ENCODE assay signal across 9 cellular contexts in the genomic region with DNA sequence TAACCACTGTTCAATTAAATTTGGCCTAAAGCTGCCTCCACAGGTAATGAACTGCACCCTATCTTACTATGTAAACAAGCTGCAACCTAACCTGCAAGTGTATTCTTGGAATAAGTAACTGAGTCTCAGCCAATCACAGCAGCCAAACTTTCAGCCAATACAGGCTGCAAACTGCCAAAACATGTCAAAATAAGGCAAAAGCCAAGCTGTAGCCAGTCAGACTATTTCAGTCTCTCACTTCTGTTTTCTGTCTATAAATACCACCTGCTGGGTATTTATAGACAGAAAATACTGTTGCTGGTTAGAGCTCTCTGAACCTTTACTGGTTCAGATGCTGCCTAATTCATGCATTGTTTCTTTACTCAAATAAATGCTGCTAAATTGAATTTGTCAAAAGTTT. TPM values are rescaled to one million over a fixed set of nuclear protein-coding genes. Genes with fewer than 3 reads are reported as not detected.
DNase-seq lines count a peak whose midpoint lies in the region; ATAC-seq, FAIRE-seq and TF ChIP-seq lines count a peak whose summit lies in the region.
"Had no signal": no experiment of that assay in that cellular context is flagged by ENCODE, and none has a peak within 500 bp of the region (broad histone marks: within the 10 kb centered on the region; RNA-seq: fewer than 3 reads in every experiment).

No MANE protein-coding gene starts in this region.

- H3K4me3 ChIP-seq in effector memory CD4-positive, alpha-beta T cell (ENCODE audit: insufficient read depth, low read depth, low read length, poor library complexity, severe bottlenecking) = no peak overlapping the region
- H3K4me3 ChIP-seq in uterus (no peak overlapping the region), BE2C (ENCODE audit: low read depth, low read length) (no peak overlapping the region), ascending aorta (no peak overlapping the region)
- H3K4me3 ChIP-seq: lung had no signal

- peaks cover 7% of the 10 kb centered on the region for H3K4me1 ChIP-seq in foreskin keratinocyte
- no peaks in the 10 kb centered on the region for H3K4me1 ChIP-seq in effector memory CD4-positive, alpha-beta T cell (ENCODE audit: control insufficient read depth, insufficient read depth, low read length, poor library complexity, severe bottlenecking)
- H3K4me1 ChIP-seq in uterus = no peaks in the 10 kb centered on the region
- no peaks in the 10 kb centered on the region for H3K4me1 ChIP-seq in BE2C
- H3K4me1 ChIP-seq in ascending aorta = peaks cover 0 to 5% of the 10 kb centered on the region in 2 donors

- TF ChIP-seq POLR2A in GM12891 (IDR thresholded peaks at IDR 0.05; ENCODE audit: low read depth, low read length) = peak; percentile 27; the same call in 1 of the 2 replicates
- no peak for TF ChIP-seq POLR2A in uterus (IDR thresholded peaks at IDR 0.05)

- TF ChIP-seq CTCF in foreskin keratinocyte (conservative IDR thresholded peaks at IDR 0.05) = no peak
- no peak for TF ChIP-seq CTCF in uterus (IDR thresholded peaks at IDR 0.05)
- TF ChIP-seq CTCF in BE2C (IDR thresholded peaks at IDR 0.05; ENCODE audit: low read depth, low read length) = no peak
- no peak for TF ChIP-seq CTCF in ascending aorta (IDR thresholded peaks at IDR 0.05)

- no peaks in the 10 kb centered on the region for H3K27me3 ChIP-seq in foreskin keratinocyte
- no peaks in the 10 kb centered on the region for H3K27me3 ChIP-seq in effector memory CD4-positive, alpha-beta T cell (replicated peaks; ENCODE audit: control insufficient read depth, insufficient read depth, low read length, poor library complexity, severe bottlenecking)
- H3K27me3 ChIP-seq in uterus = no peaks in the 10 kb centered on the region
- H3K27me3 ChIP-seq in BE2C = no peaks in the 10 kb centered on the region
- H3K27me3 ChIP-seq in ascending aorta = no peaks in the 10 kb centered on the region

- no peaks in the 10 kb centered on the region for H3K9me3 ChIP-seq in effector memory CD4-positive, alpha-beta T cell (ENCODE audit: control insufficient read depth, low read length)
- no peaks in the 10 kb centered on the region for H3K9me3 ChIP-seq in uterus
- H3K9me3 ChIP-seq in BE2C = no peaks in the 10 kb centered on the region
- H3K9me3 ChIP-seq in ascending aorta = no peaks in the 10 kb centered on the region

- intact Hi-C loops in uterus (cut with DNase I; ENCODE audit: low total_unique reads) (no loop called here), ascending aorta (cut with DNase I) (no loop called here)

- peak; percentile 96 for ATAC-seq in GM21447 (IDR thresholded peaks at IDR 0.05; ENCODE audit: unreplicated experiment)
- ATAC-seq in HG03565 (IDR thresholded peaks at IDR 0.05; ENCODE audit: unreplicated experiment) = peak; percentile 95
- ATAC-seq in foreskin keratinocyte = no peak

- peak; percentile 93 for FAIRE-seq in GM12891 (lab: Jason Lieb, UNC)

- no peak overlapping the region for H3K27ac ChIP-seq in foreskin keratinocyte
- H3K27ac ChIP-seq in effector memory CD4-positive, alpha-beta T cell (ENCODE audit: insufficient read depth, low read length, poor library complexity, severe bottlenecking) = no peak overlapping the region
- no peak overlapping the region for H3K27ac ChIP-seq in uterus
- peak overlapping the region in 1 of 2 donors; percentile 37 for H3K27ac ChIP-seq in ascending aorta

- H3K36me3 ChIP-seq in effector memory CD4-positive, alpha-beta T cell (ENCODE audit: control insufficient read depth, insufficient read depth, low read length) = no peaks in the 10 kb centered on the region
- H3K36me3 ChIP-seq in uterus (no peaks in the 10 kb centered on the region), BE2C (no peaks in the 10 kb centered on the region), ascending aorta (no peaks in the 10 kb centered on the region)

- DNase-seq in GM12891 (ENCODE audit: insufficient read length, low spot score) (no peak), foreskin keratinocyte (peak; percentile 12 to 36), uterus (no peak), BE2C (no peak), ascending aorta (ENCODE audit: low spot score in 2 of 2) (no peak)
- DNase-seq in effector memory CD4-positive, alpha-beta T cell = no peak

TF ChIP-seq in GM12891, 5 proteins besides CTCF, POLR2A, EP300 and RAD21:
- TF ChIP-seq POLR2AphosphoS5 (IDR thresholded peaks at IDR 0.05; ENCODE audit: low read depth, low read length) (peak; percentile 40; the same call in 1 of the 2 replicates), PAX5 (IDR thresholded peaks at IDR 0.05; ENCODE audit: insufficient read depth, low read length, severe bottlenecking) (no peak), SPI1 (IDR thresholded peaks at IDR 0.05; ENCODE audit: low read depth, low read length) (peak; percentile 94), TAF1 (IDR thresholded peaks at IDR 0.05; ENCODE audit: low read depth, low read length) (no peak), POU2F2 (IDR thresholded peaks at IDR 0.05; ENCODE audit: low read depth, low read length) (no peak)

RNA-seq across cellular contexts. Expression of a gene that starts 14.3 kb away (rescaled TPM):
- 17.2 TPM for polyA plus RNA-seq in GM12891 (2012; ENCODE audit: low read depth, missing spikeins)
- total RNA-seq in foreskin keratinocyte (6.8 and 6.9 TPM in 2 replicates), uterus (10 to 100 TPM; 13.5 to 63.0 (median 21.5) TPM), ascending aorta (not detected)
- 9.2 and 10.9 TPM in 2 replicates for polyA plus RNA-seq in foreskin keratinocyte
- 6.7 TPM for polyA plus RNA-seq in BE2C (2012; ENCODE audit: insufficient read depth, insufficient read length, low read depth)

RNA-seq across cellular contexts. Expression of a gene that starts 14.4 kb away (rescaled TPM):
- polyA plus RNA-seq in GM12891 (2012; ENCODE audit: low read depth, missing spikeins) = 602 TPM
- total RNA-seq in foreskin keratinocyte = 457 and 495 TPM in 2 replicates
- polyA plus RNA-seq in foreskin keratinocyte = 771 and 820 TPM in 2 replicates
- total RNA-seq in uterus = 10 to 100 TPM in 3 of 4 donors, 1 to 10 TPM in 1; 2.6 to 46.8 (median 33.7) TPM
- 46.8 TPM for polyA plus RNA-seq in BE2C (2012; ENCODE audit: insufficient read depth, insufficient read length, low read depth)
- 11.2 TPM for total RNA-seq in ascending aorta

Comparison
In these comparisons a context has a peak if more than half of its experiments do, and no peak if none do; other contexts are left out.
1. DNase-seq: peak in foreskin keratinocyte (2 of 2); none in GM12891 (single experiment), effector memory CD4-positive, alpha-beta T cell (0 of 3), uterus (0 of 2), BE2C (single experiment) and ascending aorta (0 of 2).